ENCODE assay signal across 14 cellular contexts in the genomic region with DNA sequence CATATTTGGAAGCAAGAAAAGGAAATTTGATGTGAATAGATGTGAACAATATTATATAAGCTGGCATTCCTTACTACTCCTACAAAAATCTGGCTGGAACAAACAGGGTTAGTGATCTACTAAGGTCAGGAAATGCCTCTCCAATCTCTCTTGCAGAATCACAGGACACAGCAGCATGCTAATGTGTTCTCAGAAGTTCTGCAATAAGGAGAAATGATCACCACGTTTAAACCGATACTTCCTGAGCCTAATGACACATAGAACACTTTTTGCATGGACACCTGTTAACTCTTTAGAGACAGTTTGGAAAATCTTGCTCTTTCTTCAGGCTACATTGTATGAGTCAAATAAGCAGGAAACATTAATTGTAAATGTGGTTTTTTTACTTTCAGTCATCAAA.
DNase-seq lines count a peak whose midpoint lies in the region; ATAC-seq and TF ChIP-seq lines count a peak whose summit lies in the region.
"Had no signal": no experiment of that assay in that cellular context is flagged by ENCODE, and none has a peak within 500 bp of the region (broad histone marks: within the 10 kb centered on the region; RNA-seq: fewer than 3 reads in every experiment).

No MANE protein-coding gene starts in this region.

- ATAC-seq in activated CD4-positive, alpha-beta T cell treated with anti-CD3 and anti-CD28 coated beads for 36 hours, result peak; percentile 85
- peak; percentile 57 for ATAC-seq in foreskin keratinocyte
- no peak for ATAC-seq in HG03457 (IDR thresholded peaks at IDR 0.05; ENCODE audit: unreplicated experiment)
- no peak for ATAC-seq in stimulated activated memory B cell treated with anti-CD40 and anti-IgM and Interleukin-4, amounts not matched to agents 10 μg/mL and 1 μg/mL and 100 μg/mL, for 72 hours

- DNase-seq in activated CD4-positive, alpha-beta T cell treated with anti-CD3 and anti-CD28 coated beads for 36 hours, result no peak
- DNase-seq in activated CD4-positive, alpha-beta T cell treated with anti-CD3 and anti-CD28 coated beads, Interleukin-2, amount 10 ng/mL, durations not matched to agents 24 days and 14 days, result no peak
- DNase-seq in RWPE1 (ENCODE audit: low spot score) (peak; percentile 20), foreskin keratinocyte (peak in 1 of 2 donors; percentile 53), progenitor cell of endocrine pancreas (ENCODE audit: low spot score, unreplicated experiment) (no peak)
- DNase-seq: amygdala; effector memory CD4-positive, alpha-beta T cell; hippocampal formation; NCI-H1694 treated with DMSO at 0.1 percent for 48 hours; testis had no signal

- H3K36me3 Mint-ChIP-seq in activated CD4-positive, alpha-beta T cell treated with anti-CD3 and anti-CD28 coated beads for 36 hours (ENCODE audit: low read depth), result no peaks in the 10 kb centered on the region
- no peaks in the 10 kb centered on the region for H3K36me3 Mint-ChIP-seq in activated CD4-positive, alpha-beta T cell treated with anti-CD3 and anti-CD28 coated beads, Interleukin-2, amount 10 ng/mL, durations not matched to agents 24 days and 14 days (ENCODE audit: low read depth)
- H3K36me3 Mint-ChIP-seq in stimulated activated naive CD8-positive, alpha-beta T cell treated with anti-CD3 and anti-CD28 coated beads, Interleukin-15, Interleukin-2, amounts not matched to agents 100 ng/mL and 50 ng/mL, for 24 hours (ENCODE audit: low read depth), result no peaks in the 10 kb centered on the region
- H3K36me3 Mint-ChIP-seq in progenitor cell of endocrine pancreas (ENCODE audit: insufficient read depth), result no peaks in the 10 kb centered on the region
- no peaks in the 10 kb centered on the region for H3K36me3 Mint-ChIP-seq in stimulated activated memory B cell treated with anti-CD40 and anti-IgM and Interleukin-4, amounts not matched to agents 10 μg/mL and 1 μg/mL and 100 μg/mL, for 72 hours

- peak overlapping the region; percentile 1 for H3K27ac Mint-ChIP-seq in activated CD4-positive, alpha-beta T cell treated with anti-CD3 and anti-CD28 coated beads for 36 hours
- no peak overlapping the region for H3K27ac Mint-ChIP-seq in activated CD4-positive, alpha-beta T cell treated with anti-CD3 and anti-CD28 coated beads, Interleukin-2, amount 10 ng/mL, durations not matched to agents 24 days and 14 days
- peak overlapping the region; percentile 81 for H3K27ac Mint-ChIP-seq in stimulated activated naive CD8-positive, alpha-beta T cell treated with anti-CD3 and anti-CD28 coated beads, Interleukin-15, Interleukin-2, amounts not matched to agents 100 ng/mL and 50 ng/mL, for 24 hours
- H3K27ac Mint-ChIP-seq in progenitor cell of endocrine pancreas, result no peak overlapping the region
- no peak overlapping the region for H3K27ac Mint-ChIP-seq in stimulated activated memory B cell treated with anti-CD40 and anti-IgM and Interleukin-4, amounts not matched to agents 10 μg/mL and 1 μg/mL and 100 μg/mL, for 72 hours
- H3K27ac Mint-ChIP-seq: mesothelial cell of epicardium had no signal

- POLR2A ChIA-PET in activated CD4-positive, alpha-beta T cell treated with anti-CD3 and anti-CD28 coated beads for 36 hours (lab: Charles Lee), result no interaction called here
- POLR2A ChIA-PET in RWPE1 (lab: Yijun Ruan, JAX; ENCODE audit: low non-redundant PET), result no interaction called here

- peaks cover 5% of the 10 kb centered on the region for H3K27me3 Mint-ChIP-seq in activated CD4-positive, alpha-beta T cell treated with anti-CD3 and anti-CD28 coated beads for 36 hours
- H3K27me3 Mint-ChIP-seq in activated CD4-positive, alpha-beta T cell treated with anti-CD3 and anti-CD28 coated beads, Interleukin-2, amount 10 ng/mL, durations not matched to agents 24 days and 14 days, result no peaks in the 10 kb centered on the region
- peaks cover 15% of the 10 kb centered on the region for H3K27me3 Mint-ChIP-seq in stimulated activated naive CD8-positive, alpha-beta T cell treated with anti-CD3 and anti-CD28 coated beads, Interleukin-15, Interleukin-2, amounts not matched to agents 100 ng/mL and 50 ng/mL, for 24 hours
- H3K27me3 Mint-ChIP-seq in progenitor cell of endocrine pancreas, result no peaks in the 10 kb centered on the region
- H3K27me3 Mint-ChIP-seq in stimulated activated memory B cell treated with anti-CD40 and anti-IgM and Interleukin-4, amounts not matched to agents 10 μg/mL and 1 μg/mL and 100 μg/mL, for 72 hours, result peaks cover 26% of the 10 kb centered on the region

- TF ChIP-seq CTCF in RWPE1 (conservative IDR thresholded peaks at IDR 0.05; ENCODE audit: low read depth) (no peak), foreskin keratinocyte (conservative IDR thresholded peaks at IDR 0.05) (no peak), progenitor cell of endocrine pancreas (IDR thresholded peaks at IDR 0.05; ENCODE audit: unreplicated experiment) (no peak)

- CTCF ChIA-PET in activated CD4-positive, alpha-beta T cell treated with anti-CD3 and anti-CD28 coated beads for 36 hours (lab: Charles Lee), result interaction anchor here (2.1 kb wide), 1 partner anchor 16 kb away, joined by 6 read pairs; no protein-coding TSS in a partner anchor
- CTCF ChIA-PET in RWPE1 (lab: Yijun Ruan, JAX), result interaction anchor here (0.6 to 0.8 kb wide), 2 partner anchors 209 to 225 kb away, joined by 3 to 4 read pairs; no protein-coding TSS in a partner anchor

- peaks cover 12% of the 10 kb centered on the region for H3K4me1 Mint-ChIP-seq in activated CD4-positive, alpha-beta T cell treated with anti-CD3 and anti-CD28 coated beads for 36 hours
- H3K4me1 Mint-ChIP-seq in activated CD4-positive, alpha-beta T cell treated with anti-CD3 and anti-CD28 coated beads, Interleukin-2, amount 10 ng/mL, durations not matched to agents 24 days and 14 days, result peaks cover 10% of the 10 kb centered on the region
- peaks cover 17% of the 10 kb centered on the region for H3K4me1 Mint-ChIP-seq in stimulated activated naive CD8-positive, alpha-beta T cell treated with anti-CD3 and anti-CD28 coated beads, Interleukin-15, Interleukin-2, amounts not matched to agents 100 ng/mL and 50 ng/mL, for 24 hours (ENCODE audit: low read depth)
- peaks cover 4% of the 10 kb centered on the region for H3K4me1 Mint-ChIP-seq in progenitor cell of endocrine pancreas (ENCODE audit: low read depth)
- peaks cover 12% of the 10 kb centered on the region for H3K4me1 Mint-ChIP-seq in stimulated activated memory B cell treated with anti-CD40 and anti-IgM and Interleukin-4, amounts not matched to agents 10 μg/mL and 1 μg/mL and 100 μg/mL, for 72 hours

- H3K4me1 ChIP-seq in foreskin keratinocyte, result peaks cover 10% of the 10 kb centered on the region
- H3K4me1 ChIP-seq: testis had no signal

- no peak overlapping the region for H3K4me3 Mint-ChIP-seq in activated CD4-positive, alpha-beta T cell treated with anti-CD3 and anti-CD28 coated beads for 36 hours
- no peak overlapping the region for H3K4me3 Mint-ChIP-seq in activated CD4-positive, alpha-beta T cell treated with anti-CD3 and anti-CD28 coated beads, Interleukin-2, amount 10 ng/mL, durations not matched to agents 24 days and 14 days
- H3K4me3 Mint-ChIP-seq in stimulated activated naive CD8-positive, alpha-beta T cell treated with anti-CD3 and anti-CD28 coated beads, Interleukin-15, Interleukin-2, amounts not matched to agents 100 ng/mL and 50 ng/mL, for 24 hours, result peak overlapping the region; percentile 18
- no peak overlapping the region for H3K4me3 Mint-ChIP-seq in progenitor cell of endocrine pancreas (ENCODE audit: low read depth)
- no peak overlapping the region for H3K4me3 Mint-ChIP-seq in stimulated activated memory B cell treated with anti-CD40 and anti-IgM and Interleukin-4, amounts not matched to agents 10 μg/mL and 1 μg/mL and 100 μg/mL, for 72 hours
- H3K4me3 Mint-ChIP-seq: mesothelial cell of epicardium had no signal

- no peak overlapping the region for H3K27ac ChIP-seq in RWPE1
- peak overlapping the region; percentile 25 for H3K27ac ChIP-seq in foreskin keratinocyte
- H3K27ac ChIP-seq: testis had no signal

- intact Hi-C loops in activated CD4-positive, alpha-beta T cell treated with anti-CD3 and anti-CD28 coated beads for 36 hours (cut with DNase I, micrococcal nuclease), result loop anchor here in 1 of 2 experiments (1.0 kb wide), 1 partner anchor 16 kb away; no protein-coding TSS in a partner anchor
- intact Hi-C loops in activated CD4-positive, alpha-beta T cell treated with anti-CD3 and anti-CD28 coated beads, Interleukin-2, amount 10 ng/mL, durations not matched to agents 24 days and 14 days (cut with micrococcal nuclease), result no loop called here

- H3K27me3 ChIP-seq in foreskin keratinocyte, result no peaks in the 10 kb centered on the region
- H3K27me3 ChIP-seq: testis had no signal

- no peaks in the 10 kb centered on the region for H3K9me3 Mint-ChIP-seq in activated CD4-positive, alpha-beta T cell treated with anti-CD3 and anti-CD28 coated beads for 36 hours (ENCODE audit: low read depth)
- no peaks in the 10 kb centered on the region for H3K9me3 Mint-ChIP-seq in activated CD4-positive, alpha-beta T cell treated with anti-CD3 and anti-CD28 coated beads, Interleukin-2, amount 10 ng/mL, durations not matched to agents 24 days and 14 days
- no peaks in the 10 kb centered on the region for H3K9me3 Mint-ChIP-seq in stimulated activated naive CD8-positive, alpha-beta T cell treated with anti-CD3 and anti-CD28 coated beads, Interleukin-15, Interleukin-2, amounts not matched to agents 100 ng/mL and 50 ng/mL, for 24 hours
- H3K9me3 Mint-ChIP-seq in progenitor cell of endocrine pancreas (ENCODE audit: low read depth), result no peaks in the 10 kb centered on the region
- H3K9me3 Mint-ChIP-seq in stimulated activated memory B cell treated with anti-CD40 and anti-IgM and Interleukin-4, amounts not matched to agents 10 μg/mL and 1 μg/mL and 100 μg/mL, for 72 hours, result no peaks in the 10 kb centered on the region
- H3K9me3 Mint-ChIP-seq: mesothelial cell of epicardium had no signal

Comparison
In these comparisons a context has a peak if more than half of its experiments do, and no peak if none do; other contexts are left out.
1. H3K27ac Mint-ChIP-seq: peak in activated CD4-positive, alpha-beta T cell treated with anti-CD3 and anti-CD28 coated beads for 36 hours (single experiment) and stimulated activated naive CD8-positive, alpha-beta T cell treated with anti-CD3 and anti-CD28 coated beads, Interleukin-15, Interleukin-2, amounts not matched to agents 100 ng/mL and 50 ng/mL, for 24 hours (single experiment); none in activated CD4-positive, alpha-beta T cell treated with anti-CD3 and anti-CD28 coated beads, Interleukin-2, amount 10 ng/mL, durations not matched to agents 24 days and 14 days (single experiment), progenitor cell of endocrine pancreas (single experiment) and stimulated activated memory B cell treated with anti-CD40 and anti-IgM and Interleukin-4, amounts not matched to agents 10 μg/mL and 1 μg/mL and 100 μg/mL, for 72 hours (single experiment).
2. ATAC-seq: peak in activated CD4-positive, alpha-beta T cell treated with anti-CD3 and anti-CD28 coated beads for 36 hours (single experiment) and foreskin keratinocyte (single experiment); none in HG03457 (single experiment) and stimulated activated memory B cell treated with anti-CD40 and anti-IgM and Interleukin-4, amounts not matched to agents 10 μg/mL and 1 μg/mL and 100 μg/mL, for 72 hours (single experiment).